Comparison of ENCODE assay signal across 22 cellular contexts in genomic region chrX:124194209-124194608, GRCh38.
DNase-seq lines count a peak whose midpoint lies in the region; ATAC-seq and TF ChIP-seq lines count a peak whose summit lies in the region.
"Had no signal": no experiment of that assay in that cellular context is flagged by ENCODE, and none has a peak within 500 bp of the region (broad histone marks: within the 10 kb centered on the region; RNA-seq: fewer than 3 reads in every experiment).

No MANE protein-coding gene starts in this region.

- no peak overlapping the region for H3K4me3 ChIP-seq in right atrium auricular region
- no peak overlapping the region for H3K4me3 ChIP-seq in trophoblast cell (ENCODE audit: low read depth, low read length)
- H3K4me3 ChIP-seq: A549, adrenal gland, HAP-1, SK-N-MC, thoracic aorta had no signal

- H3K23ac ChIP-seq in trophoblast cell (ENCODE audit: low read length): no peak overlapping the region

- no peak overlapping the region for H2BK5ac ChIP-seq in trophoblast cell (ENCODE audit: low read depth, low read length, poor library complexity)

- no peak overlapping the region for H4K8ac ChIP-seq in trophoblast cell (ENCODE audit: low read depth, low read length)

- no peak overlapping the region for H2AK5ac ChIP-seq in trophoblast cell (ENCODE audit: low read length)

- DNase-seq in Right ventricle myocardium inferior (ENCODE audit: missing footprints): no peak
- DNase-seq in cardiac septum (ENCODE audit: low spot score): no peak
- DNase-seq in right atrium auricular region (ENCODE audit: low spot score): peak; percentile 62
- peak; percentile 5 to 44 for DNase-seq in trophoblast cell
- no peak for DNase-seq in activated T-cell treated with anti-CD3 and anti-CD28 coated beads, Interleukin-2, amount 50 U/mL, for 4 hours
- DNase-seq in DMS79 treated with DMSO at 0.1 percent for 48 hours (lab: John Stamatoyannopoulos, UW): no peak
- DNase-seq in T-helper 9 cell: no peak
- DNase-seq: activated CD4-positive, alpha-beta T cell treated with anti-CD3 and anti-CD28 coated beads, Interleukin-2, amount 50 U/mL, for 4 hours; adrenal gland; CD8-positive, alpha-beta memory T cell; GDM1; NCI-H1694 treated with DMSO at 0.1 percent for 48 hours; NCI-H510A; OCI-M1; stimulated activated CD8-positive, alpha-beta memory T cell treated with anti-CD3 and anti-CD28 coated beads, Interleukin-4, amount 100 ng/mL, for 48 hours had no signal

- H2BK120ac ChIP-seq in trophoblast cell (ENCODE audit: insufficient read depth, low read length, poor library complexity): no peak overlapping the region

- ATAC-seq in Right ventricle myocardium inferior (peak; percentile 93), HG03571 (IDR thresholded peaks at IDR 0.05; ENCODE audit: unreplicated experiment) (no peak)
- no peak for ATAC-seq in activated T-cell treated with anti-CD3 and anti-CD28 coated beads, Interleukin-2, amount 50 U/mL, for 4 hours
- ATAC-seq: A549 had no signal

- WGBS in trophoblast cell (ENCODE audit: extremely low coverage, insufficient coverage, insufficient read length): no CpG with 5 or more reads among the region's 6 CpGs

- H3K27ac ChIP-seq in right atrium auricular region (peak overlapping the region in 1 of 2 donors; percentile 77), trophoblast cell (ENCODE audit: low read depth, low read length) (no peak overlapping the region)
- H3K27ac ChIP-seq: A549, adrenal gland, SK-N-MC had no signal

- H3K36me3 Mint-ChIP-seq in activated T-cell treated with anti-CD3 and anti-CD28 coated beads, Interleukin-2, amount 50 U/mL, for 4 hours (ENCODE audit: insufficient read depth): no peaks in the 10 kb centered on the region
- H3K36me3 Mint-ChIP-seq: immature natural killer cell had no signal

- no peak overlapping the region for H4K12ac ChIP-seq in trophoblast cell (ENCODE audit: low read depth, low read length)

- H3K27me3 Mint-ChIP-seq in activated T-cell treated with anti-CD3 and anti-CD28 coated beads, Interleukin-2, amount 50 U/mL, for 4 hours (ENCODE audit: low read depth): no peaks in the 10 kb centered on the region

- no peaks in the 10 kb centered on the region for H3K79me2 ChIP-seq in trophoblast cell (ENCODE audit: control insufficient read depth, insufficient read depth, low read length, poor library complexity)

- H3K4me1 ChIP-seq in right atrium auricular region: peaks cover 0 to 4% of the 10 kb centered on the region in 2 donors
- no peaks in the 10 kb centered on the region for H3K4me1 ChIP-seq in trophoblast cell (ENCODE audit: control insufficient read depth in 1 of 2, insufficient read depth in 2 of 2, low read length in 2 of 2)
- H3K4me1 ChIP-seq: A549, adrenal gland, HAP-1 had no signal

- no peak overlapping the region for H3K18ac ChIP-seq in trophoblast cell (ENCODE audit: low read length)

- H2BK12ac ChIP-seq in trophoblast cell (ENCODE audit: low read length): no peak overlapping the region

- H3K9me3 Mint-ChIP-seq in activated T-cell treated with anti-CD3 and anti-CD28 coated beads, Interleukin-2, amount 50 U/mL, for 4 hours: no peaks in the 10 kb centered on the region
- H3K9me3 Mint-ChIP-seq: activated T-helper 1 cell treated with anti-CD3 and anti-CD28 coated beads, Interleukin-12 subunit alpha, Interleukin-12 subunit beta, Interleukin-2, Interleukin-4 antibody, amounts not matched to agents 30 ng/mL and 10 ng/mL and 1 ng/mL, durations not matched to agents 14 hours and 24 hours and 36 hours; CD8-positive, alpha-beta memory T cell; immature natural killer cell had no signal

- H3K9me3 ChIP-seq in right atrium auricular region (no peaks in the 10 kb centered on the region), trophoblast cell (ENCODE audit: insufficient read depth, low read depth, low read length) (no peaks in the 10 kb centered on the region)
- H3K9me3 ChIP-seq: A549, adrenal gland, HAP-1, thoracic aorta had no signal

- no peak overlapping the region for H3K4me3 Mint-ChIP-seq in activated T-cell treated with anti-CD3 and anti-CD28 coated beads, Interleukin-2, amount 50 U/mL, for 4 hours
- H3K4me3 Mint-ChIP-seq: activated T-helper 1 cell treated with anti-CD3 and anti-CD28 coated beads, Interleukin-12 subunit alpha, Interleukin-12 subunit beta, Interleukin-2, Interleukin-4 antibody, amounts not matched to agents 30 ng/mL and 10 ng/mL and 1 ng/mL, durations not matched to agents 14 hours and 24 hours and 36 hours; CD8-positive, alpha-beta memory T cell; immature natural killer cell had no signal

- H2AFZ ChIP-seq in trophoblast cell (ENCODE audit: insufficient read depth, low read length, poor library complexity): no peak overlapping the region

- no peaks in the 10 kb centered on the region for H3K36me3 ChIP-seq in right atrium auricular region
- H3K36me3 ChIP-seq in trophoblast cell (ENCODE audit: control insufficient read depth in 1 of 2, insufficient read depth in 2 of 2, low read length in 2 of 2): no peaks in the 10 kb centered on the region
- H3K36me3 ChIP-seq: adrenal gland, HAP-1, thoracic aorta had no signal

- H3K27me3 ChIP-seq in right atrium auricular region (no peaks in the 10 kb centered on the region), trophoblast cell (ENCODE audit: insufficient read depth, low read length) (no peaks in the 10 kb centered on the region)
- H3K27me3 ChIP-seq: adrenal gland had no signal

- H3K4ac ChIP-seq in trophoblast cell (ENCODE audit: low read depth, low read length): no peak overlapping the region

- no peak overlapping the region for H3K9ac ChIP-seq in trophoblast cell (ENCODE audit: low read length)

- H3K79me1 ChIP-seq in trophoblast cell (ENCODE audit: low read length): no peaks in the 10 kb centered on the region

- intact Hi-C loops in Right ventricle myocardium inferior (cut with DNase I) (no loop called here), cardiac septum (cut with DNase I) (no loop called here)

- H3K4me1 Mint-ChIP-seq in activated T-cell treated with anti-CD3 and anti-CD28 coated beads, Interleukin-2, amount 50 U/mL, for 4 hours (ENCODE audit: low read depth): no peaks in the 10 kb centered on the region
- H3K4me1 Mint-ChIP-seq: CD8-positive, alpha-beta memory T cell; immature natural killer cell had no signal

- no peak for TF ChIP-seq CTCF in right atrium auricular region (IDR thresholded peaks at IDR 0.05)

- no peak overlapping the region for H4K91ac ChIP-seq in trophoblast cell (ENCODE audit: low read depth, low read length)

- no peak overlapping the region for H3K14ac ChIP-seq in trophoblast cell (ENCODE audit: low read length)

- no peak overlapping the region for H3K4me2 ChIP-seq in trophoblast cell (ENCODE audit: low read length)
- H3K4me2 ChIP-seq: A549 had no signal

Comparison
In these comparisons a context has a peak if more than half of its experiments do, and no peak if none do; other contexts are left out.
1. DNase-seq: peak in right atrium auricular region (single experiment) and trophoblast cell (2 of 2); none in Right ventricle myocardium inferior (single experiment), cardiac septum (single experiment), activated T-cell treated with anti-CD3 and anti-CD28 coated beads, Interleukin-2, amount 50 U/mL, for 4 hours (single experiment), DMS79 treated with DMSO at 0.1 percent for 48 hours (single experiment) and T-helper 9 cell (single experiment).